Comparison of ENCODE assay signal across 9 cellular contexts in genomic region chr12:50074936-50075807, GRCh38. TPM values are rescaled to one million over a fixed set of nuclear protein-coding genes. Genes with fewer than 3 reads are reported as not detected.
A peak's percentile ranks its signal among the peaks of the same experiment; 100 is the strongest.
DNase-seq lines count a peak whose midpoint lies in the region; ATAC-seq and TF ChIP-seq lines count a peak whose summit lies in the region.
"Had no signal": no experiment of that assay in that cellular context is flagged by ENCODE, and none has a peak within 500 bp of the region (broad histone marks: within the 10 kb centered on the region; RNA-seq: fewer than 3 reads in every experiment).

No MANE protein-coding gene starts in this region.

- H3K4me3 Mint-ChIP-seq in activated T-helper 17 cell treated with anti-CD3 and anti-CD28 coated beads, Interleukin-2, amount 50 U/mL, for 72 hours, result no peak overlapping the region
- H3K4me3 Mint-ChIP-seq: dendritic cell treated with granulocyte-macrophage colony-stimulating factor and Interleukin-4, amounts not matched to agents 40 ng/mL and 50 ng/mL, for 4 days had no signal

- ATAC-seq in GM21447 (IDR thresholded peaks at IDR 0.05; ENCODE audit: unreplicated experiment) (peak; percentile 90), foreskin keratinocyte (peak; percentile 73), thoracic aorta (ENCODE audit: insufficient number of reproducible peaks, low FRiP score, low read depth) (no peak)
- peak; percentile 97 for ATAC-seq in activated T-helper 17 cell treated with anti-CD3 and anti-CD28 coated beads, Interleukin-2, amount 50 U/mL, for 72 hours (replicated peaks)

- no peaks in the 10 kb centered on the region for H3K4me1 ChIP-seq in foreskin keratinocyte
- H3K4me1 ChIP-seq in thoracic aorta (ENCODE audit: control insufficient read depth in 1 of 2, low read depth in 2 of 2), result peaks cover 0 to 3% of the 10 kb centered on the region in 2 donors

- peak overlapping the region; percentile 25 for H3K27ac Mint-ChIP-seq in activated T-helper 17 cell treated with anti-CD3 and anti-CD28 coated beads, Interleukin-2, amount 50 U/mL, for 72 hours
- H3K27ac Mint-ChIP-seq: dendritic cell treated with granulocyte-macrophage colony-stimulating factor and Interleukin-4, amounts not matched to agents 40 ng/mL and 50 ng/mL, for 4 days had no signal

- peak; percentile 68 for DNase-seq in DMS153 treated with DMSO at 0.1 percent for 48 hours (lab: John Stamatoyannopoulos, UW; ENCODE audit: unreplicated experiment)
- peak; percentile 36 for DNase-seq in KG1 (lab: John Stamatoyannopoulos, UW)
- peak; percentile 81 for DNase-seq in RPMI8226
- DNase-seq in foreskin keratinocyte, result peak in 1 of 2 donors; percentile 57
- DNase-seq in nucleus accumbens (lab: John Stamatoyannopoulos, UW), result peak in 52 of 56 donors; percentile 25 to 86 (median 64)
- DNase-seq in thoracic aorta (ENCODE audit: low spot score), result no peak

- H3K9me3 Mint-ChIP-seq in activated T-helper 17 cell treated with anti-CD3 and anti-CD28 coated beads, Interleukin-2, amount 50 U/mL, for 72 hours, result no peaks in the 10 kb centered on the region
- H3K9me3 Mint-ChIP-seq: dendritic cell treated with granulocyte-macrophage colony-stimulating factor and Interleukin-4, amounts not matched to agents 40 ng/mL and 50 ng/mL, for 4 days had no signal

- H3K27me3 ChIP-seq in foreskin keratinocyte, result no peaks in the 10 kb centered on the region
- no peaks in the 10 kb centered on the region for H3K27me3 ChIP-seq in thoracic aorta (replicated peaks; ENCODE audit: insufficient read depth)

- no peak overlapping the region for H3K27ac ChIP-seq in foreskin keratinocyte
- no peak overlapping the region for H3K27ac ChIP-seq in thoracic aorta

- H3K4me1 Mint-ChIP-seq in activated T-helper 17 cell treated with anti-CD3 and anti-CD28 coated beads, Interleukin-2, amount 50 U/mL, for 72 hours, result no peaks in the 10 kb centered on the region

- no peaks in the 10 kb centered on the region for H3K27me3 Mint-ChIP-seq in activated T-helper 17 cell treated with anti-CD3 and anti-CD28 coated beads, Interleukin-2, amount 50 U/mL, for 72 hours

- no peaks in the 10 kb centered on the region for H3K36me3 Mint-ChIP-seq in activated T-helper 17 cell treated with anti-CD3 and anti-CD28 coated beads, Interleukin-2, amount 50 U/mL, for 72 hours (ENCODE audit: low read depth)

- no peaks in the 10 kb centered on the region for H3K36me3 ChIP-seq in thoracic aorta

- TF ChIP-seq CTCF in foreskin keratinocyte (conservative IDR thresholded peaks at IDR 0.05) (peak; percentile 91), thoracic aorta (IDR thresholded peaks at IDR 0.05) (peak; percentile 95)

- no peak overlapping the region for H3K4me3 ChIP-seq in thoracic aorta

- H3K9me3 ChIP-seq in thoracic aorta, result no peaks in the 10 kb centered on the region

RNA-seq across cellular contexts. Expression of gene SMARCD1, which starts 10.0 kb away (rescaled TPM):
- 10 to 100 TPM; 29.4 to 57.3 TPM for total RNA-seq in activated T-helper 17 cell treated with anti-CD3 and anti-CD28 coated beads, Interleukin-2, amount 50 U/mL, for 72 hours
- total RNA-seq in foreskin keratinocyte (99.8 and 102 TPM in 2 replicates), thoracic aorta (10 to 100 TPM; 53.6 to 60.0 TPM)
- polyA plus RNA-seq in foreskin keratinocyte, result 53.4 and 59.7 TPM in 2 replicates

RNA-seq across cellular contexts. Expression of gene ASIC1, which starts 17.8 kb away (rescaled TPM):
- total RNA-seq in activated T-helper 17 cell treated with anti-CD3 and anti-CD28 coated beads, Interleukin-2, amount 50 U/mL, for 72 hours, result 1 to 10 TPM in 1 of 2 donors, under 1 TPM in 1; 0.53 to 1.4 TPM
- total RNA-seq in foreskin keratinocyte, result 3.3 and 4.3 TPM in 2 replicates
- polyA plus RNA-seq in foreskin keratinocyte, result 4.3 and 5.6 TPM in 2 replicates
- not detected for total RNA-seq in thoracic aorta

RNA-seq across cellular contexts. Expression of gene GPD1, which starts 28.6 kb away (rescaled TPM):
- under 1 TPM in 1 of 2 donors, not detected in 1; 0.35 TPM for total RNA-seq in activated T-helper 17 cell treated with anti-CD3 and anti-CD28 coated beads, Interleukin-2, amount 50 U/mL, for 72 hours
- 0.11 and 0.14 TPM in 2 replicates for total RNA-seq in foreskin keratinocyte
- 0.09 and 0.17 TPM in 2 replicates for polyA plus RNA-seq in foreskin keratinocyte
- total RNA-seq in thoracic aorta, result 1 to 10 TPM; 4.2 to 5.0 TPM

RNA-seq across cellular contexts. Expression of gene COX14, which starts 36.9 kb away (rescaled TPM):
- total RNA-seq in activated T-helper 17 cell treated with anti-CD3 and anti-CD28 coated beads, Interleukin-2, amount 50 U/mL, for 72 hours, result 10 to 100 TPM; 29.8 to 55.5 TPM
- total RNA-seq in foreskin keratinocyte (42.7 and 44.0 TPM in 2 replicates), thoracic aorta (10 to 100 TPM; 50.8 to 57.2 TPM)
- 60.8 and 61.5 TPM in 2 replicates for polyA plus RNA-seq in foreskin keratinocyte

RNA-seq across cellular contexts. Expression of gene RACGAP1, which starts 49.9 kb away (rescaled TPM):
- total RNA-seq in activated T-helper 17 cell treated with anti-CD3 and anti-CD28 coated beads, Interleukin-2, amount 50 U/mL, for 72 hours, result 100 to 1,000 TPM; 132 to 145 TPM
- total RNA-seq in foreskin keratinocyte (80.6 and 101 TPM in 2 replicates), thoracic aorta (1 to 10 TPM; 3.0 to 4.8 TPM)
- 34.3 and 48.4 TPM in 2 replicates for polyA plus RNA-seq in foreskin keratinocyte
